Comparison of ENCODE assay signal across 11 cellular contexts in genomic region chr3:13258280-13258679, GRCh38.
"Had no signal": no experiment of that assay in that cellular context is flagged by ENCODE, and none has a peak within 500 bp of the region (broad histone marks: within the 10 kb centered on the region; RNA-seq: fewer than 3 reads in every experiment).

No MANE protein-coding gene starts in this region.

- FAIRE-seq: H1, H54 had no signal

- H3K9me3 ChIP-seq: HAP-1 had no signal

- DNase-seq: GM23248, GOT3, H7, H9, HCEC 1CT, HFFc6 had no signal

- H2AFZ ChIP-seq: GM23248, GM23338 had no signal

- H3K27ac ChIP-seq: GM23248 had no signal

- H3K4me3 ChIP-seq: GM23248, GM23338, HAP-1 had no signal

- H3K4me1 ChIP-seq: HAP-1 had no signal

- ATAC-seq: GM23338, HCT116 had no signal

- H3K9ac ChIP-seq: GM23248 had no signal

- H3K4me2 ChIP-seq: GM23338 had no signal

- H3K36me3 ChIP-seq: HAP-1 had no signal
